Comparison of ENCODE assay signal across 35 cellular contexts in the genomic region with DNA sequence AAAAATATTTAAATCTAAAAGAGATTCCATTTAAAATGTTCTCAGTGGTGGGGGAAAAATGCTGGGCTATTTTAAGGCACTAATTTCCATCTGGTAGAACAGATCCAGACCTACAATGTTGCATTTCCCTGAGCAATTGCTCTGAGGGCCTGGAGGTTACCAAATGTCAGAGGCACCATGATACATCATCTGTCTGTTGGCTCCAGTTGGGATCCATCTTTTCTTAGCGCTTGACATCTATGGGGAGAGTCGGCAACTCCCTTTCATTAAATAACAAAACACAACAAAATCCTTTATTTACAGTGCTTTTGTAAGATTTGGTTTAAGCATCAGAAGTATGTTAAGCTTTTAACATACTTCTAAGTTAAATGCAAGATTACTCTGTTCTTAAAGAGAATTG.
"Had no signal": no experiment of that assay in that cellular context is flagged by ENCODE, and none has a peak within 500 bp of the region (broad histone marks: within the 10 kb centered on the region; RNA-seq: fewer than 3 reads in every experiment).

No MANE protein-coding gene starts in this region.

- H3K27ac ChIP-seq: epithelial cell of prostate, esophagus squamous epithelium, gastroesophageal sphincter had no signal

- H3K4me1 Mint-ChIP-seq: activated CD4-positive, alpha-beta T cell treated with anti-CD3 and anti-CD28 coated beads, Interleukin-2, amount 10 ng/mL, durations not matched to agents 7 days and 5 days; activated naive CD4-positive, alpha-beta T cell treated with anti-CD3 and anti-CD28 coated beads, Interleukin-2, amount 50 U/mL, for 24 hours; activated naive CD8-positive, alpha-beta T cell treated with anti-CD3 and anti-CD28 coated beads for 36 hours; activated naive CD8-positive, alpha-beta T cell treated with anti-CD3 and anti-CD28 coated beads, Interleukin-2, amount 50 U/mL, for 24 hours; activated T-helper 17 cell treated with anti-CD3 and anti-CD28 coated beads, Interleukin-2, amount 50 U/mL, for 72 hours; T-helper 17 cell had no signal

- DNase-seq: activated CD4-positive, alpha-beta T cell treated with anti-CD3 and anti-CD28 coated beads for 1 hour; activated CD4-positive, alpha-beta T cell treated with anti-CD3 and anti-CD28 coated beads for 4 hours; activated CD4-positive, alpha-beta T cell treated with anti-CD3 and anti-CD28 coated beads, Interleukin-2, amount 10 ng/mL, durations not matched to agents 7 days and 5 days; activated CD4-positive, alpha-beta T cell treated with anti-CD3 and anti-CD28 coated beads, Interleukin-2, amount 50 U/mL, for 4 hours; activated CD4-positive, CD25-positive, alpha-beta regulatory T cell; activated CD8-positive, alpha-beta memory T cell treated with anti-CD3 and anti-CD28 coated beads for 24 hours; activated CD8-positive, alpha-beta T cell treated with anti-CD3 and anti-CD28 coated beads for 36 hours; activated effector memory CD4-positive, alpha-beta T cell treated with Interleukin-2 at 50 U/mL for 16 hours; activated gamma-delta T cell treated with Interleukin-2 at 50 U/mL for 16 hours; activated naive CD4-positive, alpha-beta T cell treated with Interleukin-2 at 50 U/mL for 16 hours; activated naive CD8-positive, alpha-beta T cell treated with anti-CD3 and anti-CD28 coated beads for 36 hours; activated naive CD8-positive, alpha-beta T cell treated with anti-CD3 and anti-CD28 coated beads, Interleukin-2, amount 50 U/mL, for 24 hours; activated T-cell treated with anti-CD3 and anti-CD28 coated beads, Interleukin-2, amount 50 U/mL, for 4 hours; adrenal gland; amygdala; aorta; body of pancreas; caudate nucleus; cortex of kidney; dermis blood vessel endothelial cell; effector CD4-positive, alpha-beta T cell; effector memory CD8-positive, alpha-beta T cell; esophagus squamous epithelium; foreskin melanocyte; head of caudate nucleus; T-helper 1 cell; T-helper 17 cell; T1000 had no signal

- H3K4me3 ChIP-seq: adrenal gland, body of pancreas, esophagus squamous epithelium, gastroesophageal sphincter had no signal

- H3K4me3 Mint-ChIP-seq: activated CD4-positive, alpha-beta T cell treated with anti-CD3 and anti-CD28 coated beads, Interleukin-2, amount 10 ng/mL, durations not matched to agents 7 days and 5 days; activated CD8-positive, alpha-beta T cell treated with anti-CD3 and anti-CD28 coated beads for 36 hours; activated naive CD4-positive, alpha-beta T cell treated with anti-CD3 and anti-CD28 coated beads, Interleukin-2, amount 50 U/mL, for 24 hours; activated naive CD8-positive, alpha-beta T cell treated with anti-CD3 and anti-CD28 coated beads for 36 hours; activated naive CD8-positive, alpha-beta T cell treated with anti-CD3 and anti-CD28 coated beads, Interleukin-2, amount 50 U/mL, for 24 hours; activated T-cell treated with anti-CD3 and anti-CD28 coated beads, Interleukin-2, amount 50 U/mL, for 4 hours; activated T-helper 17 cell treated with anti-CD3 and anti-CD28 coated beads, Interleukin-2, amount 50 U/mL, for 72 hours; effector memory CD8-positive, alpha-beta T cell; T-helper 17 cell; T-helper 2 cell treated with Interferon-gamma antibody and Interleukin-4, amounts not matched to agents 5 μg/mL and 100 μg/mL, for 36 hours had no signal

- H3K27me3 Mint-ChIP-seq: activated CD4-positive, alpha-beta T cell treated with anti-CD3 and anti-CD28 coated beads, Interleukin-2, amount 10 ng/mL, durations not matched to agents 7 days and 5 days; activated CD8-positive, alpha-beta T cell treated with anti-CD3 and anti-CD28 coated beads for 36 hours; activated naive CD4-positive, alpha-beta T cell treated with anti-CD3 and anti-CD28 coated beads, Interleukin-2, amount 50 U/mL, for 24 hours; activated naive CD8-positive, alpha-beta T cell treated with anti-CD3 and anti-CD28 coated beads for 36 hours; activated naive CD8-positive, alpha-beta T cell treated with anti-CD3 and anti-CD28 coated beads, Interleukin-2, amount 50 U/mL, for 24 hours; activated T-helper 17 cell treated with anti-CD3 and anti-CD28 coated beads, Interleukin-2, amount 50 U/mL, for 72 hours; effector memory CD8-positive, alpha-beta T cell; T-helper 17 cell had no signal

- ATAC-seq: activated CD8-positive, alpha-beta T cell treated with anti-CD3 and anti-CD28 coated beads for 36 hours; activated naive CD8-positive, alpha-beta T cell treated with anti-CD3 and anti-CD28 coated beads, Interleukin-2, amount 50 U/mL, for 24 hours; activated T-cell treated with anti-CD3 and anti-CD28 coated beads, Interleukin-2, amount 50 U/mL, for 4 hours; activated T-helper 17 cell treated with anti-CD3 and anti-CD28 coated beads, Interleukin-2, amount 50 U/mL, for 72 hours; body of pancreas; effector memory CD8-positive, alpha-beta T cell; gastroesophageal sphincter; T-helper 17 cell had no signal

- H3K9me3 Mint-ChIP-seq: activated naive CD4-positive, alpha-beta T cell treated with anti-CD3 and anti-CD28 coated beads, Interleukin-2, amount 50 U/mL, for 24 hours; activated naive CD8-positive, alpha-beta T cell treated with anti-CD3 and anti-CD28 coated beads for 36 hours; activated T-cell treated with anti-CD3 and anti-CD28 coated beads, Interleukin-2, amount 50 U/mL, for 4 hours; activated T-helper 17 cell treated with anti-CD3 and anti-CD28 coated beads, Interleukin-2, amount 50 U/mL, for 72 hours; effector memory CD8-positive, alpha-beta T cell; T-helper 2 cell treated with Interferon-gamma antibody and Interleukin-4, amounts not matched to agents 5 μg/mL and 100 μg/mL, for 36 hours had no signal

- H3K36me3 ChIP-seq: adrenal gland, esophagus squamous epithelium, gastroesophageal sphincter had no signal

- H3K27ac Mint-ChIP-seq: activated CD4-positive, alpha-beta T cell treated with anti-CD3 and anti-CD28 coated beads, Interleukin-2, amount 10 ng/mL, durations not matched to agents 7 days and 5 days; activated CD8-positive, alpha-beta T cell treated with anti-CD3 and anti-CD28 coated beads for 36 hours; activated naive CD4-positive, alpha-beta T cell treated with anti-CD3 and anti-CD28 coated beads, Interleukin-2, amount 50 U/mL, for 24 hours; activated naive CD8-positive, alpha-beta T cell treated with anti-CD3 and anti-CD28 coated beads for 36 hours; activated naive CD8-positive, alpha-beta T cell treated with anti-CD3 and anti-CD28 coated beads, Interleukin-2, amount 50 U/mL, for 24 hours; activated T-helper 17 cell treated with anti-CD3 and anti-CD28 coated beads, Interleukin-2, amount 50 U/mL, for 72 hours; effector memory CD8-positive, alpha-beta T cell; T-helper 17 cell; T-helper 2 cell treated with Interferon-gamma antibody and Interleukin-4, amounts not matched to agents 5 μg/mL and 100 μg/mL, for 36 hours had no signal

- H3K27me3 ChIP-seq: adrenal gland, body of pancreas, esophagus squamous epithelium, gastroesophageal sphincter had no signal

- H3K9me3 ChIP-seq: adrenal gland, body of pancreas, esophagus squamous epithelium had no signal

- FAIRE-seq: colon, endothelial cell of umbilical vein had no signal
